In the genomic region with DNA sequence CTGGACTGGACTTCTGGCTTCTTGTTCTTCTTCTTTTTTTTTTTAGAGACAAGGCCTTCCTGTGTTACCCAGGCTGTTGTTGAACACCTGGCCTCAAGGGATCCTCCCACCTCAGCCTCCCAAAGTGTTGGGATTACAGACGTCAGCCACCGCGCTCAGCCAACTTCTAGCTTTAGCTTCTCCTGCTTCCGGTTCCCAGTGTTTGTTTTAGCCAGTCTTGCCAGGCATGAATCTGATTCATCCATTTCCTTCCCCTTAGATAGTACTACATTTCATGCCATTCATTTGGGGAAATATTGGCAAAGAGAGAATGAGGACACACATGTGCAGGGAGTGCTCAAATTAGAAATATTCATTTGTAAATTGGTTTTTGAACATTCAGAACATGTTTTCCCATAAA, we compare ENCODE assay signal across 15 cellular contexts. TPM values are rescaled to one million over a fixed set of nuclear protein-coding genes. Genes with fewer than 3 reads are reported as not detected.
A peak's percentile ranks its signal among the peaks of the same experiment; 100 is the strongest.
DNase-seq lines count a peak whose midpoint lies in the region; ATAC-seq and TF ChIP-seq lines count a peak whose summit lies in the region.
"Had no signal": no experiment of that assay in that cellular context is flagged by ENCODE, and none has a peak within 500 bp of the region (broad histone marks: within the 10 kb centered on the region; RNA-seq: fewer than 3 reads in every experiment).

No MANE protein-coding gene starts in this region.

- H3K9me3 ChIP-seq in naive thymus-derived CD4-positive, alpha-beta T cell (ENCODE audit: control insufficient read depth in 2 of 3, low read length in 3 of 3): no peaks in the 10 kb centered on the region
- H3K9me3 ChIP-seq in CD4-positive, alpha-beta T cell (ENCODE audit: control insufficient read depth, low read length): no peaks in the 10 kb centered on the region
- H3K9me3 ChIP-seq: esophagus squamous epithelium had no signal

- H3K27ac ChIP-seq in naive thymus-derived CD4-positive, alpha-beta T cell (ENCODE audit: low read depth, low read length): no peak overlapping the region
- no peak overlapping the region for H3K27ac ChIP-seq in CD4-positive, alpha-beta T cell (ENCODE audit: low read depth, low read length)
- H3K27ac ChIP-seq: esophagus squamous epithelium, KMS-11 had no signal

- no peaks in the 10 kb centered on the region for H3K4me1 ChIP-seq in naive thymus-derived CD4-positive, alpha-beta T cell (ENCODE audit: control insufficient read depth in 2 of 2, insufficient read depth in 2 of 2, low read length in 2 of 2)
- H3K4me1 ChIP-seq: esophagus squamous epithelium had no signal

- peaks cover 4 to 17% (median 5%) of the 10 kb centered on the region in 5 donors for H3K36me3 Mint-ChIP-seq in naive thymus-derived CD4-positive, alpha-beta T cell
- H3K36me3 Mint-ChIP-seq in CD4-positive, alpha-beta T cell (ENCODE audit: low read depth): peaks cover 37% of the 10 kb centered on the region

- ATAC-seq in HG02852 (IDR thresholded peaks at IDR 0.05; ENCODE audit: unreplicated experiment): no peak
- ATAC-seq in naive thymus-derived CD4-positive, alpha-beta T cell: no peak
- ATAC-seq in CD4-positive, alpha-beta T cell (ENCODE audit: poor library complexity): no peak

- H3K4me3 Mint-ChIP-seq in naive thymus-derived CD4-positive, alpha-beta T cell: no peak overlapping the region
- no peak overlapping the region for H3K4me3 Mint-ChIP-seq in CD4-positive, alpha-beta T cell

- POLR2A ChIA-PET in naive thymus-derived CD4-positive, alpha-beta T cell (lab: Charles Lee): no interaction called here
- POLR2A ChIA-PET in CD4-positive, alpha-beta T cell (lab: Charles Lee): no interaction called here

- DNase-seq in Daoy (ENCODE audit: low read depth) (peak; percentile 79), NCI-H226 (peak; percentile 86), choroid plexus epithelial cell (ENCODE audit: low read depth) (peak; percentile 48), lung microvascular endothelial cell (ENCODE audit: low read depth in 2 of 2) (peak; percentile 90 to 94), GDM1 (lab: John Stamatoyannopoulos, UW) (no peak)
- DNase-seq in naive thymus-derived CD4-positive, alpha-beta T cell: no peak
- DNase-seq in CD4-positive, alpha-beta T cell: no peak
- DNase-seq: activated naive CD4-positive, alpha-beta T cell treated with Interleukin-2 at 50 U/mL for 16 hours; C1 segment of cervical spinal cord; esophagus squamous epithelium; NCI-H1694 treated with DMSO at 0.1 percent for 48 hours; SHP77; stimulated activated CD4-positive, alpha-beta T cell treated with anti-CD3 and anti-CD28 coated beads, Interleukin-2, amount 100 ng/mL, for 48 hours had no signal

- H3K27ac Mint-ChIP-seq in naive thymus-derived CD4-positive, alpha-beta T cell: peak overlapping the region in 1 of 9 donors; percentile 60
- H3K27ac Mint-ChIP-seq in CD4-positive, alpha-beta T cell: no peak overlapping the region

- no peak for TF ChIP-seq CTCF in choroid plexus epithelial cell (conservative IDR thresholded peaks at IDR 0.05; ENCODE audit: low read depth, low read length)
- TF ChIP-seq CTCF in CD4-positive, alpha-beta T cell (IDR thresholded peaks at IDR 0.05): no peak

- H3K4me1 Mint-ChIP-seq in naive thymus-derived CD4-positive, alpha-beta T cell: peaks cover 0 to 2% (median 0%) of the 10 kb centered on the region in 7 donors
- no peaks in the 10 kb centered on the region for H3K4me1 Mint-ChIP-seq in CD4-positive, alpha-beta T cell (ENCODE audit: low read depth)

- H3K4me3 ChIP-seq in choroid plexus epithelial cell (ENCODE audit: low read depth, low read length): no peak overlapping the region
- no peak overlapping the region for H3K4me3 ChIP-seq in naive thymus-derived CD4-positive, alpha-beta T cell (ENCODE audit: low read length)
- H3K4me3 ChIP-seq: esophagus squamous epithelium had no signal

- intact Hi-C loops in naive thymus-derived CD4-positive, alpha-beta T cell (cut with micrococcal nuclease): loop anchor here in 1 of 2 donors (5.0 kb wide), 1 partner anchor 36 kb away; no protein-coding TSS in a partner anchor
- intact Hi-C loops in CD4-positive, alpha-beta T cell (cut with DNase I, micrococcal nuclease): no loop called here

- CTCF ChIA-PET in naive thymus-derived CD4-positive, alpha-beta T cell (lab: Charles Lee): no interaction called here
- CTCF ChIA-PET in CD4-positive, alpha-beta T cell (lab: Charles Lee): no interaction called here

- no peaks in the 10 kb centered on the region for H3K27me3 Mint-ChIP-seq in naive thymus-derived CD4-positive, alpha-beta T cell
- no peaks in the 10 kb centered on the region for H3K27me3 Mint-ChIP-seq in CD4-positive, alpha-beta T cell

- H3K9me3 Mint-ChIP-seq in naive thymus-derived CD4-positive, alpha-beta T cell: no peaks in the 10 kb centered on the region
- no peaks in the 10 kb centered on the region for H3K9me3 Mint-ChIP-seq in CD4-positive, alpha-beta T cell

- H3K36me3 ChIP-seq in naive thymus-derived CD4-positive, alpha-beta T cell (ENCODE audit: control insufficient read depth in 2 of 3, insufficient read depth in 3 of 3, low read length in 3 of 3): peaks cover 0 to 29% (median 0%) of the 10 kb centered on the region in 3 experiments

- no peaks in the 10 kb centered on the region for H3K27me3 ChIP-seq in naive thymus-derived CD4-positive, alpha-beta T cell (ENCODE audit: control insufficient read depth in 2 of 2, insufficient read depth in 2 of 2, low read length in 2 of 2)
- H3K27me3 ChIP-seq in CD4-positive, alpha-beta T cell (ENCODE audit: control insufficient read depth, insufficient read depth, low read length): no peaks in the 10 kb centered on the region
- H3K27me3 ChIP-seq: esophagus squamous epithelium had no signal

RNA-seq across cellular contexts. Expression of a gene that starts 12.1 kb away (rescaled TPM):
- 175 and 208 TPM in 2 replicates for total RNA-seq in Daoy (2014; rRNA removed; shearing (Covaris generic))
- total RNA-seq in lung microvascular endothelial cell: 155 and 164 TPM in 2 replicates
- total RNA-seq in naive thymus-derived CD4-positive, alpha-beta T cell: 10 to 100 TPM; 24.2 to 85.3 (median 38.2) TPM
- 100 to 1,000 TPM; 167 to 209 TPM for polyA plus RNA-seq in naive thymus-derived CD4-positive, alpha-beta T cell
- total RNA-seq in CD4-positive, alpha-beta T cell: 10 to 100 TPM; 23.0 to 28.3 TPM

RNA-seq across cellular contexts. Expression of a gene that starts 32.9 kb away (rescaled TPM):
- 12.9 and 13.5 TPM in 2 replicates for total RNA-seq in Daoy (2014; rRNA removed; shearing (Covaris generic))
- 4.1 and 6.2 TPM in 2 replicates for total RNA-seq in lung microvascular endothelial cell
- total RNA-seq in naive thymus-derived CD4-positive, alpha-beta T cell: 10 to 100 TPM in 4 of 5 experiments, 1 to 10 TPM in 1; 6.2 to 27.2 (median 14.4) TPM
- polyA plus RNA-seq in naive thymus-derived CD4-positive, alpha-beta T cell: 10 to 100 TPM in 1 of 2 donors, 1 to 10 TPM in 1; 5.9 to 10.0 TPM
- total RNA-seq in CD4-positive, alpha-beta T cell: 1 to 10 TPM; 3.8 to 5.1 TPM

RNA-seq across cellular contexts. Expression of a gene that starts 33.1 kb away (rescaled TPM):
- 23.9 and 46.1 TPM in 2 replicates for total RNA-seq in Daoy (2014; rRNA removed; shearing (Covaris generic))
- 47.8 and 48.6 TPM in 2 replicates for total RNA-seq in lung microvascular endothelial cell
- 100 to 1,000 TPM in 1 of 5 experiments, 10 to 100 TPM in 4; 42.4 to 100 (median 54.0) TPM for total RNA-seq in naive thymus-derived CD4-positive, alpha-beta T cell
- polyA plus RNA-seq in naive thymus-derived CD4-positive, alpha-beta T cell: 10 to 100 TPM; 34.9 to 56.7 TPM
- total RNA-seq in CD4-positive, alpha-beta T cell: 10 to 100 TPM; 46.9 to 47.8 TPM

RNA-seq across cellular contexts. Expression of a gene that starts 50.7 kb away (rescaled TPM):
- 84.2 and 99.9 TPM in 2 replicates for total RNA-seq in Daoy (2014; rRNA removed; shearing (Covaris generic))
- 39.7 and 68.5 TPM in 2 replicates for total RNA-seq in lung microvascular endothelial cell
- 10 to 100 TPM; 43.4 to 54.4 (median 51.0) TPM for total RNA-seq in naive thymus-derived CD4-positive, alpha-beta T cell
- polyA plus RNA-seq in naive thymus-derived CD4-positive, alpha-beta T cell: 10 to 100 TPM in 1 of 2 donors, 1 to 10 TPM in 1; 8.3 to 16.7 TPM
- total RNA-seq in CD4-positive, alpha-beta T cell: 10 to 100 TPM; 53.7 to 59.5 TPM

RNA-seq across cellular contexts. Expression of a gene that starts 51.0 kb away (rescaled TPM):
- total RNA-seq in Daoy (2014; rRNA removed; shearing (Covaris generic)): 51.3 and 60.9 TPM in 2 replicates
- total RNA-seq in lung microvascular endothelial cell: 12.6 and 16.1 TPM in 2 replicates
- 10 to 100 TPM; 10.6 to 19.2 (median 15.1) TPM for total RNA-seq in naive thymus-derived CD4-positive, alpha-beta T cell
- polyA plus RNA-seq in naive thymus-derived CD4-positive, alpha-beta T cell: 10 to 100 TPM; 14.0 to 15.7 TPM
- 1 to 10 TPM; 7.9 to 8.0 TPM for total RNA-seq in CD4-positive, alpha-beta T cell

Comparison
In these comparisons a context has a peak if more than half of its experiments do, and no peak if none do; other contexts are left out.
1. DNase-seq: peak in Daoy (single experiment), NCI-H226 (single experiment), choroid plexus epithelial cell (single experiment) and lung microvascular endothelial cell (2 of 2); none in naive thymus-derived CD4-positive, alpha-beta T cell (0 of 9), CD4-positive, alpha-beta T cell (0 of 10) and GDM1 (single experiment).